In the genomic region with DNA sequence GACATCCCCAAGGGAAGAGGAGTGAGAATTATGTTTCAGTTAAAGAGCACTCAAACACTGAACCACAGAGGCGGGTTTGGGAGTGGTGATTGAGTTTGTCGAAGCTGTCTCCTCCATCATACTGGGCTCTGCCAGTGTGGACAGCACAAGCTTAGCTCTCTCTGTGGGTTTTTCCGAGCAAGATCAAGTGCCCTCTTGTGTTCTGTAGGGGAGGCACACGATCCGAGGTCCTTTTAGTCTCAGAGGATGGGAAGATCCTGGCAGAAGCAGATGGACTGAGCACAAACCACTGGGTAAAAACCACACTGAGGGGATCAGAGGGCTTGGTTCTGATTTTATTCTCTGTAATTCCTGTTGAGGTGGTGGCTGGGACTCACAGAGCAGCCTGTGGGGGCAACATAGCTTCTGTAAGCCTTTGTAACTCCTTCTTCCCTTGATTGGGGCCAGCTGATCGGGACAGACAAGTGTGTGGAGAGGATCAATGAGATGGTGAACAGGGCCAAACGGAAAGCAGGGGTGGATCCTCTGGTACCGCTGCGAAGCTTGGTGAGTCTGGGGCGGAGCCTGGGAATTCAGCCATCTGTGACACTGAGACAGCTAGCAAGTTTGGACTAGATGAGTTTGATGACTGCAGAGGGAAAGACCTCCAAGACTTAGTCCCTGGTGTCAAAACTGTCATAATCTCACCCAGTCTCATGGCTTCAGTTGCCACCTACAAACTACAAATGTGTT, we compare ENCODE assay signal across 7 cellular contexts. TPM values are rescaled to one million over a fixed set of nuclear protein-coding genes. Genes with fewer than 3 reads are reported as not detected.
DNase-seq lines count a peak whose midpoint lies in the region; ATAC-seq and TF ChIP-seq lines count a peak whose summit lies in the region.

No MANE protein-coding gene starts in this region.

- H3K36me3 Mint-ChIP-seq in activated T-helper 17 cell treated with anti-CD3 and anti-CD28 coated beads, Interleukin-2, amount 50 U/mL, for 72 hours (ENCODE audit: low read depth), result peaks cover 53% of the 10 kb centered on the region

- H3K4me3 Mint-ChIP-seq in activated T-helper 17 cell treated with anti-CD3 and anti-CD28 coated beads, Interleukin-2, amount 50 U/mL, for 72 hours, result peak overlapping the region; percentile 95

- H3K36me3 ChIP-seq in HUES6 (ENCODE audit: control insufficient read depth, insufficient read depth, low read length) (peaks cover 39% of the 10 kb centered on the region), transverse colon (peaks cover 0 to 10% (median 3%) of the 10 kb centered on the region in 4 donors)

- no peaks in the 10 kb centered on the region for H3K27me3 Mint-ChIP-seq in activated T-helper 17 cell treated with anti-CD3 and anti-CD28 coated beads, Interleukin-2, amount 50 U/mL, for 72 hours

- H3K4me1 Mint-ChIP-seq in activated T-helper 17 cell treated with anti-CD3 and anti-CD28 coated beads, Interleukin-2, amount 50 U/mL, for 72 hours, result peaks cover 38% of the 10 kb centered on the region

- no peak for TF ChIP-seq EP300 in transverse colon (IDR thresholded peaks at IDR 0.05; ENCODE audit: low read depth)

- H3K27ac Mint-ChIP-seq in activated T-helper 17 cell treated with anti-CD3 and anti-CD28 coated beads, Interleukin-2, amount 50 U/mL, for 72 hours, result peak overlapping the region; percentile 66

- TF ChIP-seq CTCF in transverse colon (IDR thresholded peaks at IDR 0.05), result peak in 4 of 5 experiments; percentile 8 to 16 (median 14)

- H3K9me3 ChIP-seq in HUES6 (ENCODE audit: control insufficient read depth, insufficient read depth, low read depth, low read length) (no peaks in the 10 kb centered on the region), transverse colon (no peaks in the 10 kb centered on the region)

- H3K9me3 Mint-ChIP-seq in activated T-helper 17 cell treated with anti-CD3 and anti-CD28 coated beads, Interleukin-2, amount 50 U/mL, for 72 hours, result no peaks in the 10 kb centered on the region

- intact Hi-C loops in transverse colon (cut with DNase I; ENCODE audit: low total_unique reads), result no loop called here

- H3K4me1 ChIP-seq in HUES6 (ENCODE audit: control insufficient read depth, insufficient read depth, low read length), result peaks cover 17% of the 10 kb centered on the region
- peaks cover 27 to 38% (median 31%) of the 10 kb centered on the region in 4 donors for H3K4me1 ChIP-seq in transverse colon

- no peak for TF ChIP-seq POLR2A in transverse colon (IDR thresholded peaks at IDR 0.05)

- no peak overlapping the region for H3K27ac ChIP-seq in HUES6 (ENCODE audit: low read depth, low read length)
- peak overlapping the region in 1 of 4 donors; percentile 66 for H3K27ac ChIP-seq in transverse colon

- 0 out of 2 replicates have a peak overlapping the region, but pooled peaks have one; percentile 85 for H3K4me3 ChIP-seq in HUES6 (ENCODE audit: low read depth, low read length)
- no peak overlapping the region for H3K4me3 ChIP-seq in transverse colon

- in situ Hi-C loops in transverse colon (cut with MboI; ENCODE audit: low pct_ligation_motif_present in 1 of 4, low pct_unique_long_range_greater_than_20kb in 1 of 4, low sequenced_read_pairs in 3 of 4), result no loop called here

- DNase-seq in EH (ENCODE audit: low read depth) (peak; percentile 59), iPS-NIHi7 (ENCODE audit: extremely low spot score) (peak; percentile 69), transverse colon (no peak)

- H3K27me3 ChIP-seq in HUES6 (ENCODE audit: control insufficient read depth, insufficient read depth, low read length) (no peaks in the 10 kb centered on the region), transverse colon (no peaks in the 10 kb centered on the region)

- H3K9ac ChIP-seq in HUES6 (ENCODE audit: low read length), result no peak overlapping the region

- WGBS in transverse colon (ENCODE audit: low coverage in 1 of 2), 2 donors, result 37 to 51% methylated on average over 3 to 10 of the region's 10 CpGs

- no peak for ATAC-seq in activated T-helper 17 cell treated with anti-CD3 and anti-CD28 coated beads, Interleukin-2, amount 50 U/mL, for 72 hours (replicated peaks)
- no peak for ATAC-seq in HG02884 (IDR thresholded peaks at IDR 0.05; ENCODE audit: unreplicated experiment)
- ATAC-seq in GM19324 (IDR thresholded peaks at IDR 0.05; ENCODE audit: low FRiP score, unreplicated experiment), result no peak

RNA-seq across cellular contexts. Expression of a gene that starts 2.0 kb away (rescaled TPM):
- total RNA-seq in activated T-helper 17 cell treated with anti-CD3 and anti-CD28 coated beads, Interleukin-2, amount 50 U/mL, for 72 hours, result 10 to 100 TPM; 44.1 to 55.4 TPM
- total RNA-seq in transverse colon, result 100 to 1,000 TPM in 1 of 4 donors, 10 to 100 TPM in 3; 58.0 to 125 (median 67.6) TPM

RNA-seq across cellular contexts. Expression of a gene that starts 59.6 kb away (rescaled TPM):
- 10 to 100 TPM; 14.1 to 15.6 TPM for total RNA-seq in activated T-helper 17 cell treated with anti-CD3 and anti-CD28 coated beads, Interleukin-2, amount 50 U/mL, for 72 hours
- total RNA-seq in transverse colon, result 10 to 100 TPM in 3 of 4 donors, not detected in 1; 10.3 to 24.1 (median 18.6) TPM

RNA-seq across cellular contexts. Expression of a gene that starts 60.0 kb away (rescaled TPM):
- total RNA-seq in activated T-helper 17 cell treated with anti-CD3 and anti-CD28 coated beads, Interleukin-2, amount 50 U/mL, for 72 hours, result 10 to 100 TPM; 26.7 to 44.0 TPM
- 10 to 100 TPM in 3 of 4 donors, 1 to 10 TPM in 1; 7.5 to 22.9 (median 12.8) TPM for total RNA-seq in transverse colon
